In the genomic region with DNA sequence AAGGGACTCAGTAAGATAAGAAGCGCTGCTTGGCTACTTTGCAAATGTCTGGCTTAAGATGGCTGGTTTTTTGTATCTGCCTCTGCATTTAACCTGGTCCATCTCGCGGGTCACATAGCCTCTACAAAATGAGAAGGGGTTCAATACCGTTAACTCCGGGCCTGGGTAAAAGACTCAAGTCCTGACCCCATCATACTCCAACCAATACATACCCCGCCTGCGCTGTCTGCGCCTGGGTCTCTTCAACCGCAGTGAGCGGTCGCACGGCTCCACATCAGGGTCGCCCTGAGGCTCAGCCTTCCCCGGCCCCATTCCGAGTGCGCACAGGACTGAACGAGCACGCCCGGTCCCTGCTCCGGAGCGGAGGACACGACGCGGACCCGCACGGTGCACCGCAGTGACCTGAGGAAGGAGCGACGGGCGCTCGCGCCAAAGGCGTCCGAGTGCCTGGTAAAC, we compare ENCODE assay signal across 8 cellular contexts. TPM values are rescaled to one million over a fixed set of nuclear protein-coding genes. Genes with fewer than 3 reads are reported as not detected.
A peak's percentile ranks its signal among the peaks of the same experiment; 100 is the strongest.
DNase-seq lines count a peak whose midpoint lies in the region; ATAC-seq, FAIRE-seq and TF ChIP-seq lines count a peak whose summit lies in the region.

No MANE protein-coding gene starts in this region.

- peaks cover 9 to 22% of the 10 kb centered on the region in 2 experiments for H3K79me1 ChIP-seq in IMR-90 (ENCODE audit: low read depth in 1 of 2, low read length in 2 of 2)

- H3K4me3 Mint-ChIP-seq in CD4-positive, CD25-positive, alpha-beta regulatory T cell, result peak overlapping the region; percentile 96 to 98 (median 97)
- peak overlapping the region; percentile 94 for H3K4me3 Mint-ChIP-seq in natural killer cell

- H2AK5ac ChIP-seq in IMR-90 (ENCODE audit: low read depth, low read length), result no peak overlapping the region

- H3K27me3 Mint-ChIP-seq in CD4-positive, CD25-positive, alpha-beta regulatory T cell, result no peaks in the 10 kb centered on the region
- no peaks in the 10 kb centered on the region for H3K27me3 Mint-ChIP-seq in natural killer cell (ENCODE audit: low read depth in 2 of 2)

- intact Hi-C loops in IMR-90 (cut with micrococcal nuclease), result loop anchor here (1.0 kb wide), 1 partner anchor 10 kb away; no protein-coding TSS in a partner anchor
- intact Hi-C loops in natural killer cell (cut with micrococcal nuclease), result loop anchor here (2.0 kb wide), 2 partner anchors 30 to 76 kb away; a partner anchor contains a TSS

- peaks cover 22% of the 10 kb centered on the region; the same call in 1 of the 2 replicates for H4K20me1 ChIP-seq in IMR-90 (ENCODE audit: insufficient read depth, low read length)

- FAIRE-seq in bronchial epithelial cell (lab: Jason Lieb, UNC), result no peak

- BruUV-seq in IMR-90 (replicated peaks; lab: Mats Ljungman, UMichigan), result no TSS peak

- DNase-seq in CD4-positive, CD25-positive, alpha-beta regulatory T cell, result no peak
- DNase-seq in IMR-90 (no peak), bronchial epithelial cell (ENCODE audit: low read depth) (no peak), natural killer cell (no peak), SK-N-DZ (ENCODE audit: low spot score) (no peak)
- no peak for DNase-seq in activated CD4-positive, alpha-beta T cell treated with anti-CD3 and anti-CD28 coated beads, Interleukin-2, amount 50 U/mL, for 1 hour

- no peak overlapping the region for H4K91ac ChIP-seq in IMR-90 (ENCODE audit: insufficient read depth, low read depth, low read length)

- H3K9ac ChIP-seq in IMR-90 (ENCODE audit: low read depth, low read length), result peak overlapping the region; percentile 42

- no peaks in the 10 kb centered on the region for H3K9me3 ChIP-seq in CD4-positive, CD25-positive, alpha-beta regulatory T cell (ENCODE audit: control insufficient read depth in 2 of 2, low read length in 2 of 2)
- H3K9me3 ChIP-seq in IMR-90 (ENCODE audit: control insufficient read depth, insufficient read depth, low read length), result no peaks in the 10 kb centered on the region

- TF ChIP-seq POLR2A in IMR-90 (IDR thresholded peaks at IDR 0.05; ENCODE audit: low read depth, low read length), result no peak

- ATAC-seq in CD4-positive, CD25-positive, alpha-beta regulatory T cell (ENCODE audit: low read depth in 2 of 2), result no peak
- peak; percentile 33 for ATAC-seq in IMR-90 (ENCODE audit: low read depth)
- no peak for ATAC-seq in natural killer cell
- ATAC-seq in GM18907 (IDR thresholded peaks at IDR 0.05; ENCODE audit: unreplicated experiment), result no peak
- ATAC-seq in HG02759 (IDR thresholded peaks at IDR 0.05; ENCODE audit: unreplicated experiment), result no peak

- TF ChIP-seq CTCF in IMR-90 (conservative IDR thresholded peaks at IDR 0.05; ENCODE audit: low read depth, low read length) (no peak), bronchial epithelial cell (IDR thresholded peaks at IDR 0.05; ENCODE audit: insufficient read depth, low read length, severe bottlenecking) (no peak), natural killer cell (IDR thresholded peaks at IDR 0.05) (no peak)

- H3K36me3 Mint-ChIP-seq in CD4-positive, CD25-positive, alpha-beta regulatory T cell, result peaks cover 3% of the 10 kb centered on the region
- no peaks in the 10 kb centered on the region for H3K36me3 Mint-ChIP-seq in natural killer cell

- no peak overlapping the region for H3K18ac ChIP-seq in IMR-90 (ENCODE audit: low read depth, low read length)

- peaks cover 5% of the 10 kb centered on the region for H3K36me3 ChIP-seq in CD4-positive, CD25-positive, alpha-beta regulatory T cell (ENCODE audit: control insufficient read depth, insufficient read depth, low read length)
- H3K36me3 ChIP-seq in IMR-90 (ENCODE audit: control insufficient read depth, insufficient read depth, low read length) (peaks cover 7% of the 10 kb centered on the region), bronchial epithelial cell (ENCODE audit: control insufficient read depth, insufficient read depth, low read length) (peaks cover 4% of the 10 kb centered on the region)

- H3K9me3 Mint-ChIP-seq in CD4-positive, CD25-positive, alpha-beta regulatory T cell, result no peaks in the 10 kb centered on the region
- no peaks in the 10 kb centered on the region for H3K9me3 Mint-ChIP-seq in natural killer cell

- peak overlapping the region; percentile 74 for H3K4me3 ChIP-seq in CD4-positive, CD25-positive, alpha-beta regulatory T cell (ENCODE audit: low read depth, low read length)
- peak overlapping the region; percentile 76 for H3K4me3 ChIP-seq in IMR-90 (ENCODE audit: insufficient read depth, low read depth, low read length)
- peak overlapping the region; percentile 97 for H3K4me3 ChIP-seq in bronchial epithelial cell (ENCODE audit: low read depth, low read length)

- peak overlapping the region; percentile 84 for H3K4me2 ChIP-seq in IMR-90 (ENCODE audit: low read depth, low read length)

- H3K27ac ChIP-seq in CD4-positive, CD25-positive, alpha-beta regulatory T cell (ENCODE audit: insufficient read depth, low read length, poor library complexity, severe bottlenecking), result peak overlapping the region; percentile 61
- H3K27ac ChIP-seq in IMR-90 (ENCODE audit: insufficient read depth, low read length), result peak overlapping the region; percentile 52

- peaks cover 4% of the 10 kb centered on the region; the same call in 1 of the 2 replicates for H3K9me1 ChIP-seq in IMR-90 (ENCODE audit: insufficient read depth, low read length)

- H3K27me3 ChIP-seq in CD4-positive, CD25-positive, alpha-beta regulatory T cell (ENCODE audit: control insufficient read depth, insufficient read depth, low read length), result no peaks in the 10 kb centered on the region
- H3K27me3 ChIP-seq in IMR-90 (ENCODE audit: control insufficient read depth, insufficient read depth, low read length) (no peaks in the 10 kb centered on the region), bronchial epithelial cell (ENCODE audit: control insufficient read depth, insufficient read depth, low read length) (no peaks in the 10 kb centered on the region)

- H3K4me1 Mint-ChIP-seq in CD4-positive, CD25-positive, alpha-beta regulatory T cell, result peaks cover 11 to 28% (median 19%) of the 10 kb centered on the region in 4 donors
- H3K4me1 Mint-ChIP-seq in natural killer cell, result peaks cover 15 to 19% of the 10 kb centered on the region in 2 donors

- no peak overlapping the region for H4K5ac ChIP-seq in IMR-90 (ENCODE audit: low read depth, low read length)

- no peak overlapping the region for H2BK15ac ChIP-seq in IMR-90 (ENCODE audit: low read depth, low read length)

- in situ Hi-C loops in IMR-90 (cut with MboI; ENCODE audit: low sequenced_read_pairs), result no loop called here

- TF ChIP-seq RAD21 in IMR-90 (IDR thresholded peaks at IDR 0.05; ENCODE audit: low read length), result no peak

- peak overlapping the region; percentile 38 for H3K14ac ChIP-seq in IMR-90 (replicated peaks; ENCODE audit: low read depth, low read length)

- H4K8ac ChIP-seq in IMR-90 (ENCODE audit: low read depth in 2 of 2, low read length in 2 of 2), result peak overlapping the region in 1 of 2 experiments; percentile 31; a peak in 1 of 4 replicates

- dilution Hi-C loops in IMR-90 (cut with HindIII; ENCODE audit: low sequenced_read_pairs, unreplicated experiment), result no loop called here

- 0% methylated on average over 11 of the region's 34 CpGs; no CpG with 5 or more reads in 1 of the 2 experiments for WGBS in IMR-90 (ENCODE audit: extremely low coverage in 2 of 2, insufficient read length in 1 of 2), 2 experiments

- peak overlapping the region; percentile 11 to 93 (median 85) for H3K27ac Mint-ChIP-seq in CD4-positive, CD25-positive, alpha-beta regulatory T cell
- H3K27ac Mint-ChIP-seq in natural killer cell, result peak overlapping the region; percentile 83 to 87

- peak overlapping the region; percentile 34 for H2BK5ac ChIP-seq in IMR-90 (ENCODE audit: low read depth, low read length, poor library complexity, severe bottlenecking)

- peak overlapping the region; percentile 18; the same call in 1 of the 2 replicates for H3K4ac ChIP-seq in IMR-90 (ENCODE audit: low read depth, low read length)

- CTCF ChIA-PET in IMR-90 (lab: Yijun Ruan, JAX), result interaction anchor here (0.5 to 0.9 kb wide), 3 partner anchors 20 to 109 kb away, joined by 3 to 4 read pairs (median 3); no protein-coding TSS in a partner anchor

- 0 out of 2 replicates have a peak overlapping the region, but pooled peaks have one; percentile 16 for H2BK120ac ChIP-seq in IMR-90 (ENCODE audit: low read depth, low read length)

- H3K23ac ChIP-seq in IMR-90 (ENCODE audit: low read depth, low read length), result peak overlapping the region; percentile 51

- no peak overlapping the region for H2BK20ac ChIP-seq in IMR-90 (ENCODE audit: low read depth, low read length)

- H2AFZ ChIP-seq in IMR-90 (replicated peaks; ENCODE audit: low read length, poor library complexity), result peak overlapping the region; percentile 98

- peaks cover 11% of the 10 kb centered on the region for H3K4me1 ChIP-seq in CD4-positive, CD25-positive, alpha-beta regulatory T cell (ENCODE audit: control insufficient read depth, insufficient read depth, low read length, poor library complexity, severe bottlenecking)
- H3K4me1 ChIP-seq in IMR-90 (ENCODE audit: control insufficient read depth, insufficient read depth, low read length), result peaks cover 6% of the 10 kb centered on the region

- POLR2A ChIA-PET in IMR-90 (lab: Charles Lee; ENCODE audit: unreplicated experiment), result interaction anchor here (2.9 kb wide), 1 partner anchor 11 kb away, joined by 22 read pairs; no protein-coding TSS in a partner anchor

- H3K56ac ChIP-seq in IMR-90 (ENCODE audit: extremely low read depth, insufficient read depth, low read length), result peak overlapping the region; percentile 44; the same call in 1 of the 2 replicates

- H2AK9ac ChIP-seq in IMR-90 (replicated peaks; ENCODE audit: low read depth, low read length, poor library complexity), result peak overlapping the region; percentile 99

RNA-seq across cellular contexts. Expression of a gene that starts 0.6 kb away (rescaled TPM):
- total RNA-seq in CD4-positive, CD25-positive, alpha-beta regulatory T cell, result 23.2 TPM
- polyA plus RNA-seq in CD4-positive, CD25-positive, alpha-beta regulatory T cell, result 10 to 100 TPM; 36.0 to 42.4 (median 40.6) TPM
- total RNA-seq in IMR-90 (2012; rRNA removed), result 187 and 216 TPM in 2 replicates
- polyA plus RNA-seq in IMR-90 (2012; rRNA removed), result 103 and 118 TPM in 2 replicates
- polyA plus RNA-seq in IMR-90 (2012; cell fraction: cytosol; rRNA removed), result 89.5 and 99.0 TPM in 2 replicates
- 78.3 and 98.0 TPM in 2 replicates for polyA plus RNA-seq in IMR-90 (2012; cell fraction: nucleus; rRNA removed; ENCODE audit: low replicate concordance)
- 52.4 and 74.5 TPM in 2 replicates for total RNA-seq in bronchial epithelial cell
- total RNA-seq in natural killer cell, result 100 to 1,000 TPM in 1 of 3 donors, 10 to 100 TPM in 2; 35.8 to 113 (median 39.8) TPM
- 108 and 148 TPM in 2 replicates for polyA plus RNA-seq in SK-N-DZ (2014; cell fraction: cytosol; rRNA removed)
- polyA plus RNA-seq in SK-N-DZ (2014; cell fraction: nucleus; rRNA removed), result 57.6 and 66.8 TPM in 2 replicates

RNA-seq across cellular contexts. Expression of a gene that starts 31.9 kb away (rescaled TPM):
- 4.9 TPM for total RNA-seq in CD4-positive, CD25-positive, alpha-beta regulatory T cell
- 1 to 10 TPM; 6.4 to 8.7 (median 7.5) TPM for polyA plus RNA-seq in CD4-positive, CD25-positive, alpha-beta regulatory T cell
- 9.9 and 11.4 TPM in 2 replicates for total RNA-seq in IMR-90 (2012; rRNA removed)
- polyA plus RNA-seq in IMR-90 (2012; rRNA removed), result 10.6 and 12.3 TPM in 2 replicates
- 5.4 and 6.6 TPM in 2 replicates for polyA plus RNA-seq in IMR-90 (2012; cell fraction: cytosol; rRNA removed)
- 3.8 and 5.6 TPM in 2 replicates for polyA plus RNA-seq in IMR-90 (2012; cell fraction: nucleus; rRNA removed; ENCODE audit: low replicate concordance)
- total RNA-seq in bronchial epithelial cell, result 8.4 and 9.7 TPM in 2 replicates
- 1 to 10 TPM; 4.1 to 5.0 (median 4.5) TPM for total RNA-seq in natural killer cell
- polyA plus RNA-seq in SK-N-DZ (2014; cell fraction: cytosol; rRNA removed), result 5.5 and 10.3 TPM in 2 replicates
- 7.6 and 8.2 TPM in 2 replicates for polyA plus RNA-seq in SK-N-DZ (2014; cell fraction: nucleus; rRNA removed)

RNA-seq across cellular contexts. Expression of a gene that starts 51.5 kb away (rescaled TPM):
- total RNA-seq in CD4-positive, CD25-positive, alpha-beta regulatory T cell, result not detected
- polyA plus RNA-seq in CD4-positive, CD25-positive, alpha-beta regulatory T cell, result not detected
- total RNA-seq in IMR-90 (2012; rRNA removed) (not detected in 2 replicates), bronchial epithelial cell (0.26 TPM in 2 replicates), natural killer cell (not detected)
- 0.10 and 0.13 TPM in 2 replicates for polyA plus RNA-seq in IMR-90 (2012; rRNA removed)
- polyA plus RNA-seq in IMR-90 (2012; cell fraction: cytosol; rRNA removed), result 0.03 and 0.05 TPM in 2 replicates
- polyA plus RNA-seq in IMR-90 (2012; cell fraction: nucleus; rRNA removed; ENCODE audit: low replicate concordance), result 0.22 and 0.26 TPM in 2 replicates
- polyA plus RNA-seq in SK-N-DZ (2014; cell fraction: cytosol; rRNA removed), result not detected in 2 replicates
- 2.0 TPM in 1 of 2 replicates, not detected in the other for polyA plus RNA-seq in SK-N-DZ (2014; cell fraction: nucleus; rRNA removed)
